8 cellular contexts compared by ENCODE assay signal in the genomic region with DNA sequence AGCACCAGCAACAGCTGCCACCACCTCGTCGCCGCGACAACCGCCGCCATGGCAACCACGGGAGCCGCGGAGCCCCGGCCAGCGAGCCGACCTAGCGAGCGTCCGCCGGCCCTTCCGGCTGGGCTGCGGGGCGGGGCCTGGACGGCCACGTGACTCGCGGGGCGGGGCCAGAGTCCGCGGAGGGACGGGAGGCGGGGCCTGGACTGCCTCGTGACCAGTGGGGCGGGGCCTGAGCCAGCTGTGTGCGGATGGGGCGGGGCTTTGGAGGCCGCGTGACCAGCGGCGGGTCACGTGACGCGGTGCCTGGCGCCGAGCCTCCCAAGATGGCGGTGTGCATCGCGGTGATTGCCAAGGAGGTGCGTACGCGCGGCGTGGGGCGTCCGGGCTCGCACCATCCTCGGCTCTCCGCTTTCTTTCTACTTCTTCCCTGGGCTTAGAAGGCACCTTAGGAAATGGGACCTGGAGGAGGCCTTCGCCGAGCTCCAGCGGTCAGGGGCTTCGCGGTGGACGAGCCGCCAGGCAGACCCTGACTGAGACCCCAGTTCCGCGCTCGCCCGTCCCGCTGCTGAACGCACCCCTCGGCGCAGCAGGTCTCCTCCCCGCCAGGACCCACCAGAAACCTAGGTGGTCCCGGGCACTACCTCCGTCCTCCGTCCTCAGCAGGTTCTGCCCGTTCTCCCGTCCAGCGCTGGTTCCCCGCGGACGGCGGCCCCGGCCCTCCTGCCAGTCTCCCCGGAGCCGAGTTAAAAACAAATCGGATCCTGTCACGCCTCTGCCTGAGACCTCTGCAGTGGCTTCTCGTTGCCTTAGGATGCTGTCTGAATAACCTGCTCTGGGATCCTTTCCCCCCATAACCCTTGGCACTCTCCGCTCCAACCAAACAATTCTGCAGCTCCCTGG. TPM values are rescaled to one million over a fixed set of nuclear protein-coding genes. Genes with fewer than 3 reads are reported as not detected.
A peak's percentile ranks its signal among the peaks of the same experiment; 100 is the strongest.
DNase-seq lines count a peak whose midpoint lies in the region; ATAC-seq, FAIRE-seq and TF ChIP-seq lines count a peak whose summit lies in the region.

A gene with protein sequence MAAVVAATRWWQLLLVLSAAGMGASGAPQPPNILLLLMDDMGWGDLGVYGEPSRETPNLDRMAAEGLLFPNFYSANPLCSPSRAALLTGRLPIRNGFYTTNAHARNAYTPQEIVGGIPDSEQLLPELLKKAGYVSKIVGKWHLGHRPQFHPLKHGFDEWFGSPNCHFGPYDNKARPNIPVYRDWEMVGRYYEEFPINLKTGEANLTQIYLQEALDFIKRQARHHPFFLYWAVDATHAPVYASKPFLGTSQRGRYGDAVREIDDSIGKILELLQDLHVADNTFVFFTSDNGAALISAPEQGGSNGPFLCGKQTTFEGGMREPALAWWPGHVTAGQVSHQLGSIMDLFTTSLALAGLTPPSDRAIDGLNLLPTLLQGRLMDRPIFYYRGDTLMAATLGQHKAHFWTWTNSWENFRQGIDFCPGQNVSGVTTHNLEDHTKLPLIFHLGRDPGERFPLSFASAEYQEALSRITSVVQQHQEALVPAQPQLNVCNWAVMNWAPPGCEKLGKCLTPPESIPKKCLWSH (minus strand): TSS at position 120 of the 900 bp plus-strand sequence. CDS start 70 bp downstream, at position 50.
A gene with protein sequence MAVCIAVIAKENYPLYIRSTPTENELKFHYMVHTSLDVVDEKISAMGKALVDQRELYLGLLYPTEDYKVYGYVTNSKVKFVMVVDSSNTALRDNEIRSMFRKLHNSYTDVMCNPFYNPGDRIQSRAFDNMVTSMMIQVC (plus strand): TSS at position 300 of the 900 bp plus-strand sequence. CDS start 24 bp downstream, at position 324.

- peak; percentile 100 for FAIRE-seq in GM12892 (lab: Jason Lieb, UNC)

- peak; percentile 79 for ATAC-seq in HG02852 (IDR thresholded peaks at IDR 0.05; ENCODE audit: unreplicated experiment)
- peak; percentile 93 to 98 (median 98) for ATAC-seq in heart left ventricle

- H3K27me3 Mint-ChIP-seq in type B pancreatic cell: no peaks in the 10 kb centered on the region

- H3K9me3 ChIP-seq in adrenal gland (replicated peaks in 1 of 3) (no peaks in the 10 kb centered on the region), heart left ventricle (no peaks in the 10 kb centered on the region)

- intact Hi-C loops in adrenal gland (cut with DNase I): loop anchor here in 1 of 2 donors (5.0 kb wide), 1 partner anchor 40 kb away; no protein-coding TSS in a partner anchor
- intact Hi-C loops in heart left ventricle (cut with DNase I): loop anchor here in 4 of 10 donors (1.0 to 10.0 kb wide), 7 partner anchors 29 to 360 kb away; a partner anchor contains a TSS
- intact Hi-C loops in posterior cingulate gyrus (cut with DNase I): loop anchor here (2.0 to 5.0 kb wide), 4 partner anchors 46 to 360 kb away; a partner anchor contains a TSS

- H3K27me3 ChIP-seq in adrenal gland (no peaks in the 10 kb centered on the region), heart left ventricle (no peaks in the 10 kb centered on the region)

- TF ChIP-seq CTCF in adrenal gland (IDR thresholded peaks at IDR 0.05) (peak in 1 of 6 experiments; percentile 2), heart left ventricle (IDR thresholded peaks at IDR 0.05) (no peak), type B pancreatic cell (conservative IDR thresholded peaks at IDR 0.05) (no peak)

- no peaks in the 10 kb centered on the region for H3K9me3 Mint-ChIP-seq in type B pancreatic cell

- H3K4me3 Mint-ChIP-seq in type B pancreatic cell: peak within 1 kb of the TSS; percentile 99

- H3K4me1 Mint-ChIP-seq in type B pancreatic cell (ENCODE audit: unreplicated experiment): peaks cover 14% of the 10 kb centered on the region

- H3K36me3 ChIP-seq in adrenal gland (replicated peaks in 1 of 2) (peaks cover 0 to 36% of the 10 kb centered on the region in 2 donors), heart left ventricle (peaks cover 0 to 37% (median 32%) of the 10 kb centered on the region in 9 donors)

- H3K36me3 Mint-ChIP-seq in type B pancreatic cell: no peaks in the 10 kb centered on the region

- DNase-seq in GM12892 (ENCODE audit: insufficient read length): peak; percentile 100
- peak; percentile 69 for DNase-seq in NCI-H146 treated with DMSO at 0.1 percent for 48 hours (lab: John Stamatoyannopoulos, UW; ENCODE audit: unreplicated experiment)
- DNase-seq in T-helper 1 cell: peak; percentile 96 to 99 (median 99)
- peak; percentile 97 to 100 (median 99) for DNase-seq in adrenal gland
- DNase-seq in heart left ventricle: peak; percentile 98 to 100 (median 99)
- peak; percentile 98 to 100 (median 99) for DNase-seq in posterior cingulate gyrus
- peak; percentile 100 for DNase-seq in type B pancreatic cell (ENCODE audit: extremely low spot score, unreplicated experiment)

- 0 to 1% (median 0%) methylated on average over 11 to 87 of the region's 87 CpGs for WGBS in adrenal gland, 4 donors
- WGBS in heart left ventricle, 4 donors: 0 to 1% (median 0%) methylated on average over 46 to 87 of the region's 87 CpGs

- H3K27ac Mint-ChIP-seq in type B pancreatic cell: peak within 1 kb of the TSS; percentile 95

- H3K27ac ChIP-seq in adrenal gland: peak within 1 kb of the TSS; percentile 36 to 92 (median 86)
- H3K27ac ChIP-seq in heart left ventricle: peak within 1 kb of the TSS in 11 of 12 donors; percentile 53 to 86 (median 81)

- H3K4me3 ChIP-seq in adrenal gland (peak within 1 kb of the TSS; percentile 68 to 97 (median 89)), heart left ventricle (peak within 1 kb of the TSS; percentile 63 to 98 (median 90))

- H3K4me1 ChIP-seq in adrenal gland (replicated peaks in 1 of 2) (peaks cover 18 to 60% of the 10 kb centered on the region in 2 donors), heart left ventricle (peaks cover 0 to 52% (median 21%) of the 10 kb centered on the region in 12 donors)

- TF ChIP-seq POLR2A in GM12892 (IDR thresholded peaks at IDR 0.05; ENCODE audit: low read depth, low read length) (peak; percentile 91), adrenal gland (IDR thresholded peaks at IDR 0.05) (peak; percentile 37 to 88), heart left ventricle (IDR thresholded peaks at IDR 0.05) (peak in 1 of 2 donors; percentile 88)

RNA-seq across cellular contexts. Expression of the first gene that starts in this region (rescaled TPM):
- 9.9 TPM for polyA plus RNA-seq in GM12892 (2012; ENCODE audit: missing spikeins)
- total RNA-seq in adrenal gland: 10 to 100 TPM; 22.2 to 57.0 (median 36.2) TPM
- polyA plus RNA-seq in adrenal gland: 10 to 100 TPM; 33.3 to 63.1 (median 37.2) TPM
- total RNA-seq in heart left ventricle: 10 to 100 TPM; 10.7 to 22.7 (median 13.3) TPM
- polyA plus RNA-seq in heart left ventricle: 10 to 100 TPM; 14.1 to 16.4 TPM
- 30.2 and 32.5 TPM in 2 replicates for total RNA-seq in type B pancreatic cell (ENCODE audit: low replicate concordance)

RNA-seq across cellular contexts. Expression of the second gene that starts in this region (rescaled TPM):
- polyA plus RNA-seq in GM12892 (2012; ENCODE audit: missing spikeins): 78.6 TPM
- total RNA-seq in adrenal gland (100 to 1,000 TPM in 5 of 8 donors, 10 to 100 TPM in 3; 56.7 to 279 (median 117) TPM), heart left ventricle (10 to 100 TPM; 20.3 to 65.7 (median 44.2) TPM), type B pancreatic cell (ENCODE audit: low replicate concordance) (80.4 and 91.4 TPM in 2 replicates)
- polyA plus RNA-seq in adrenal gland (100 to 1,000 TPM; 150 to 259 (median 250) TPM), heart left ventricle (10 to 100 TPM; 30.3 to 51.3 TPM)

Comparison
In these comparisons a context has a peak if more than half of its experiments do, and no peak if none do; other contexts are left out.
1. Peak in every context shown above with its lines: DNase-seq, ATAC-seq, H3K4me3 ChIP-seq and H3K27ac ChIP-seq.